26 cellular contexts compared by ENCODE assay signal in genomic region chr9:111195779-111196178, GRCh38.
"Had no signal": no experiment of that assay in that cellular context is flagged by ENCODE, and none has a peak within 500 bp of the region (broad histone marks: within the 10 kb centered on the region; RNA-seq: fewer than 3 reads in every experiment).

No MANE protein-coding gene starts in this region.

- H3K36me3 ChIP-seq: MG63 had no signal

- H3K36me3 Mint-ChIP-seq: activated CD4-positive, alpha-beta memory T cell treated with anti-CD3 and anti-CD28 coated beads for 36 hours; brain had no signal

- H3K4me3 Mint-ChIP-seq: activated CD4-positive, alpha-beta memory T cell treated with anti-CD3 and anti-CD28 coated beads for 36 hours; activated CD4-positive, alpha-beta T cell treated with anti-CD3 and anti-CD28 coated beads, Interleukin-2, amount 10 ng/mL, durations not matched to agents 7 days and 5 days; activated naive CD8-positive, alpha-beta T cell treated with anti-CD3 and anti-CD28 coated beads, Interleukin-2, amount 50 U/mL, for 24 hours; activated T-cell treated with anti-CD3 and anti-CD28 coated beads, Interleukin-2, amount 50 U/mL, for 4 hours; brain; T-helper 17 cell had no signal

- H3K27ac Mint-ChIP-seq: activated CD4-positive, alpha-beta memory T cell treated with anti-CD3 and anti-CD28 coated beads for 36 hours; activated CD4-positive, alpha-beta T cell treated with anti-CD3 and anti-CD28 coated beads, Interleukin-2, amount 10 ng/mL, durations not matched to agents 7 days and 5 days; activated naive CD4-positive, alpha-beta T cell treated with anti-CD3 and anti-CD28 coated beads, Interleukin-2, amount 50 U/mL, for 72 hours; activated naive CD8-positive, alpha-beta T cell treated with anti-CD3 and anti-CD28 coated beads, Interleukin-2, amount 50 U/mL, for 24 hours; brain; T-helper 17 cell had no signal

- H3K4me2 ChIP-seq: KMS-11 had no signal

- DNase-seq: activated CD4-positive, alpha-beta memory T cell treated with anti-CD3 and anti-CD28 coated beads for 36 hours; activated CD4-positive, alpha-beta T cell treated with anti-CD3 and anti-CD28 coated beads, Interleukin-2, amount 10 ng/mL, durations not matched to agents 7 days and 5 days; activated CD4-positive, CD25-positive, alpha-beta regulatory T cell; activated CD8-positive, alpha-beta memory T cell treated with anti-CD3 and anti-CD28 coated beads for 24 hours; activated effector memory CD4-positive, alpha-beta T cell treated with anti-CD3 and anti-CD28 coated beads, Interleukin-2, amount 50 U/mL, for 16 hours; activated naive CD4-positive, alpha-beta T cell treated with Interleukin-2 at 50 U/mL for 16 hours; activated naive CD8-positive, alpha-beta T cell treated with anti-CD3 and anti-CD28 coated beads, Interleukin-2, amount 50 U/mL, for 24 hours; activated T-cell treated with anti-CD3 and anti-CD28 coated beads, Interleukin-2, amount 50 U/mL, for 4 hours; amygdala; MG63; MV-4-11; NCI-H1092 treated with DMSO at 0.1 percent for 48 hours; NCI-H1417 treated with DMSO at 0.1 percent for 48 hours; NCI-H1694; NCI-H2029; NCI-H2107; NCI-H2171 treated with DMSO at 0.1 percent for 48 hours; NCI-H226; NCI-H526; NCI-H774; SIG-M5; T-helper 17 cell; T-helper 9 cell had no signal

- H3K4me3 ChIP-seq: MG63 had no signal

- H3K9ac ChIP-seq: KMS-11 had no signal

- H3K27ac ChIP-seq: KMS-11 had no signal

- H3K4me1 Mint-ChIP-seq: activated CD4-positive, alpha-beta T cell treated with anti-CD3 and anti-CD28 coated beads, Interleukin-2, amount 10 ng/mL, durations not matched to agents 7 days and 5 days; activated naive CD8-positive, alpha-beta T cell treated with anti-CD3 and anti-CD28 coated beads, Interleukin-2, amount 50 U/mL, for 24 hours; brain; T-helper 17 cell had no signal

- H3K27me3 ChIP-seq: MG63 had no signal

- ATAC-seq: activated naive CD4-positive, alpha-beta T cell treated with anti-CD3 and anti-CD28 coated beads, Interleukin-2, amount 50 U/mL, for 72 hours; activated naive CD8-positive, alpha-beta T cell treated with anti-CD3 and anti-CD28 coated beads, Interleukin-2, amount 50 U/mL, for 24 hours; activated T-cell treated with anti-CD3 and anti-CD28 coated beads, Interleukin-2, amount 50 U/mL, for 4 hours; T-helper 17 cell had no signal

- H3K27me3 Mint-ChIP-seq: activated CD4-positive, alpha-beta memory T cell treated with anti-CD3 and anti-CD28 coated beads for 36 hours; activated CD4-positive, alpha-beta T cell treated with anti-CD3 and anti-CD28 coated beads, Interleukin-2, amount 10 ng/mL, durations not matched to agents 7 days and 5 days; activated naive CD8-positive, alpha-beta T cell treated with anti-CD3 and anti-CD28 coated beads, Interleukin-2, amount 50 U/mL, for 24 hours had no signal
